Comparison of ENCODE assay signal across 8 cellular contexts in genomic region chr20:56468317-56469076, GRCh38. TPM values are rescaled to one million over a fixed set of nuclear protein-coding genes. Genes with fewer than 3 reads are reported as not detected.
A peak's percentile ranks its signal among the peaks of the same experiment; 100 is the strongest.
DNase-seq lines count a peak whose midpoint lies in the region; ATAC-seq lines count a peak whose summit lies in the region.

RTF2 (plus strand) TSS chr20:56468627; CDS start chr20:56468698, 71 bp downstream.

- peak; percentile 89 for ATAC-seq in GM19468 (IDR thresholded peaks at IDR 0.05; ENCODE audit: extremely low read depth, unreplicated experiment)

- DNase-seq in CMK (ENCODE audit: low read depth) (peak; percentile 80), HS-27A (ENCODE audit: low read depth) (peak; percentile 81), lung microvascular endothelial cell (ENCODE audit: low read depth in 2 of 2) (peak; percentile 96 to 98)
- peak; percentile 90 for DNase-seq in NK-92 treated with Interleukin-12 subunit alpha and Interleukin-12 subunit beta, amount 100 ng/mL, for 24 hours (lab: John Stamatoyannopoulos, UW)
- peak; percentile 99 for DNase-seq in activated CD8-positive, alpha-beta memory T cell treated with anti-CD3 and anti-CD28 coated beads for 24 hours
- peak; percentile 94 for DNase-seq in effector CD8-positive, alpha-beta T cell (lab: John Stamatoyannopoulos, UW)
- peak; percentile 93 to 95 (median 94) for DNase-seq in stimulated activated CD4-positive, alpha-beta T cell treated with anti-CD3 and anti-CD28 coated beads, TNF-alpha, amount 100 ng/mL, for 4 hours (ENCODE audit: low read depth in 3 of 3)

RNA-seq across cellular contexts. Expression of gene RTF2, which starts in this region (rescaled TPM):
- 68.4 and 96.2 TPM in 2 replicates for total RNA-seq in lung microvascular endothelial cell

Comparison
In these comparisons a context has a peak if more than half of its experiments do, and no peak if none do; other contexts are left out.
1. Peak in every context shown above with its lines: DNase-seq and ATAC-seq.